1 cellular context compared by ENCODE assay signal in the genomic region with DNA sequence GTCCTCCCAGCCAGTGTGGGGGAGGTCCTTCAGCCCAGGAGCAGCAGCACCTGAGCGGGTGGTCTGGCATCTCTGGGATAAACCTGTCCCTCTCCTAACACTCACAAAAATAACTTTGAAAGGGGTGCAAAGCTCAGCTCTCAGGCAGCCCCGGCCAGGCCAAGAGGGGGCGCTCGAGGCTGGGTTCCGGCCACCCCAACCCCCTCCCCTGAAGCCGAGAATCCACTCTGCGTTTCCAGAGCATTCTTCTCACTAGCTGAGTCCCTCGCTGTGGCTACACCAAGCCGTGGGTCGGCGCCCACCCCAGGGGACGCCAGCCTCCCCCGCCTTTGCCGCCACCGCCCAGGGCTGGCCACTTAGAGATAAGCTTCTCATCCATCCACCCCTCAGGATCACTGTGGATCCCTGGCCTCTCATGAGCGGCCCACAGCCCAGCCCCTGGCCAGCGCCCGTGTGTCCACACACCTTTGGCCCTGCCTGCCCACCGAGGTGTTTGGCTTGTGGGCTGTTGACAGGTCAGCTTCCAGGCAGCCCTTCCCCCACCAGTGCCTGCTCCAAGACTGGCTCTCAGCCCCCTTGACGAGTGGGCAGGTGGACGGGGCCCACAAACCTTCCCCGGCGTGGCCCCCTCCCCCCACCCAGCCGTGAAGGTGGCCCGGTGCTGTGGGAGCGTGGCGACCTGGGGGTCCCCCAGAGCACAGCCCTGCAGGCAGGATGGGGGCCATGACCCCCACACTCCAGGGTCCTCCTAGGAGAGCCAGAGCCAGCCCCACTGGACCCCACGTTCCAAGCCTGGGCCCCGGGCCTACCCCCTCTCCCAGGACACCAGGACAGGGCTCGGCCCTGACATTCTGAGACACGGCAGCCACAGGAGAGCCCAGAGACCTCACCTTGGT.
A peak's percentile ranks its signal among the peaks of the same experiment; 100 is the strongest.
TF ChIP-seq lines count a peak whose summit lies in the region.

No MANE protein-coding gene starts in this region.

TF ChIP-seq in IMR-90, 13 proteins besides CTCF, POLR2A, EP300 and RAD21:
- TF ChIP-seq MXI1 (IDR thresholded peaks at IDR 0.05; ENCODE audit: borderline replicate concordance, low read depth, low read length) (no peak), BHLHE40 (IDR thresholded peaks at IDR 0.05; ENCODE audit: low read depth, low read length) (no peak), SMC3 (IDR thresholded peaks at IDR 0.05; ENCODE audit: low read depth, low read length) (peak; percentile 52; the same call in 1 of the 2 replicates), FOS (IDR thresholded peaks at IDR 0.05; ENCODE audit: low read depth, low read length) (no peak)
TF ChIP-seq in IMR-90: peak in this region for 1.
